ENCODE assay signal across 16 cellular contexts in the genomic region with DNA sequence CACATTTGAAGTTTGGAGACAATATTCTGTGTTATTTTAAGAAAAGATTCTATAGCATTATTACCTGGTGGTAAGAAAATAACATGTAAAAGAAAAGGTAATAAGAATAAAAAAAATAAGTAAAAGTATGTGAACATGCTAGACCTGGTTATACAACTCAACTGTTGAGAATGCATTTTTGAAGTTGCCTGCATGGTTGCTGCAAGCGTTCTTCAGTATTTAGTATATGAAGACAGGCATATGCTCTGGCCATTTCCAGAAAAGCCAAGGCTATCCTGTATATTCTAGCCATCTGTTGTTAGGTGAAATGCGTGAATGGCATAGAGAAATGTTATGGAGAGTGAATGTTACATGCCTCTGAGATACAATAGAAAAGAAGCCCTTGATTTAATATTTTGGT. TPM values are rescaled to one million over a fixed set of nuclear protein-coding genes. Genes with fewer than 3 reads are reported as not detected.
DNase-seq lines count a peak whose midpoint lies in the region; ATAC-seq and TF ChIP-seq lines count a peak whose summit lies in the region.
"Had no signal": no experiment of that assay in that cellular context is flagged by ENCODE, and none has a peak within 500 bp of the region (broad histone marks: within the 10 kb centered on the region; RNA-seq: fewer than 3 reads in every experiment).

No MANE protein-coding gene starts in this region.

- H3K4me1 Mint-ChIP-seq in Caco-2 (ENCODE audit: low read depth, unreplicated experiment), result peaks cover 31% of the 10 kb centered on the region

- peak overlapping the region; percentile 75 for H3K4me2 ChIP-seq in PC-3 (ENCODE audit: low read length)
- H3K4me2 ChIP-seq: BLaER1 had no signal

- H3K27ac ChIP-seq in PC-3 (ENCODE audit: low read length), result peak overlapping the region; percentile 55
- peak overlapping the region; percentile 11 for H3K27ac ChIP-seq in mesodermal cell (ENCODE audit: low read depth, low read length, severe bottlenecking)
- H3K27ac ChIP-seq: BLaER1 had no signal

- no peak overlapping the region for H3K4me3 Mint-ChIP-seq in Caco-2 (ENCODE audit: unreplicated experiment)
- H3K4me3 Mint-ChIP-seq: CD14-positive monocyte; CD4-positive, alpha-beta memory T cell; IgD-negative memory B cell had no signal

- no peaks in the 10 kb centered on the region for H3K27me3 Mint-ChIP-seq in Caco-2 (ENCODE audit: insufficient read depth, unreplicated experiment)

- no peak overlapping the region for H2AFZ ChIP-seq in PC-3 (ENCODE audit: low read length)

- POLR2A ChIA-PET in Caco-2 (lab: Charles Lee) (no interaction called here), PC-3 (lab: Charles Lee; ENCODE audit: unreplicated experiment) (interaction anchor here (1.0 kb wide), 1 partner anchor 573 kb away, joined by 3 read pairs; no protein-coding TSS in a partner anchor)

- peaks cover 5% of the 10 kb centered on the region for H3K36me3 Mint-ChIP-seq in Caco-2 (ENCODE audit: insufficient read depth, unreplicated experiment)
- H3K36me3 Mint-ChIP-seq: CD14-positive monocyte; CD4-positive, alpha-beta memory T cell had no signal

- no peak for TF ChIP-seq CTCF in Caco-2 (IDR thresholded peaks at IDR 0.05; ENCODE audit: insufficient read depth in 1 of 2, low read depth in 1 of 2, low read length in 1 of 2, severe bottlenecking in 1 of 2, unreplicated experiment in 1 of 2)
- TF ChIP-seq CTCF in PC-3 (conservative IDR thresholded peaks at IDR 0.05; ENCODE audit: low read depth, low read length), result no peak

- H3K79me2 ChIP-seq in PC-3 (ENCODE audit: low read length), result no peaks in the 10 kb centered on the region

- BruUV-seq in Caco-2 (replicated peaks; lab: Mats Ljungman, UMichigan), result TSS peak; percentile 29
- BruUV-seq in PC-3 (replicated peaks; lab: Mats Ljungman, UMichigan), result no TSS peak

- no peak overlapping the region for H3K4me3 ChIP-seq in Caco-2 (ENCODE audit: low read depth, low read length)
- H3K4me3 ChIP-seq in PC-3 (ENCODE audit: low read length), result no peak overlapping the region
- H3K4me3 ChIP-seq in mesodermal cell (ENCODE audit: extremely low read depth, insufficient read depth, low read length, poor library complexity, severe bottlenecking), result no peak overlapping the region
- H3K4me3 ChIP-seq: BLaER1, HAP-1 had no signal

- CTCF ChIA-PET in Caco-2 (lab: Charles Lee) (no interaction called here), PC-3 (lab: Charles Lee) (no interaction called here)

- intact Hi-C loops in Caco-2 (cut with micrococcal nuclease; ENCODE audit: unreplicated experiment) (loop anchor here (10.0 kb wide), 1 partner anchor 340 kb away; no protein-coding TSS in a partner anchor), PC-3 (cut with micrococcal nuclease) (loop anchor here (2.0 to 10.0 kb wide), 2 partner anchors 310 to 886 kb away; no protein-coding TSS in a partner anchor)

- peaks cover 24% of the 10 kb centered on the region for H3K4me1 ChIP-seq in Caco-2
- H3K4me1 ChIP-seq in PC-3 (ENCODE audit: insufficient read depth, low read length), result peaks cover 41% of the 10 kb centered on the region
- peaks cover 14% of the 10 kb centered on the region for H3K4me1 ChIP-seq in mesodermal cell (ENCODE audit: control insufficient read depth, insufficient read depth, low read length, poor library complexity, severe bottlenecking)
- H3K4me1 ChIP-seq: BLaER1 had no signal

- no peaks in the 10 kb centered on the region for H3F3A ChIP-seq in PC-3 (ENCODE audit: low read length, unreplicated experiment)

- peak overlapping the region; percentile 17 for H3K27ac Mint-ChIP-seq in Caco-2 (ENCODE audit: unreplicated experiment)
- H3K27ac Mint-ChIP-seq: CD14-positive monocyte; CD4-positive, alpha-beta memory T cell; IgD-negative memory B cell had no signal

- H3K9me3 ChIP-seq in Caco-2, result no peaks in the 10 kb centered on the region
- no peaks in the 10 kb centered on the region for H3K9me3 ChIP-seq in PC-3 (ENCODE audit: low read length)
- H3K9me3 ChIP-seq in mesodermal cell (ENCODE audit: control insufficient read depth, low read length), result no peaks in the 10 kb centered on the region
- H3K9me3 ChIP-seq: BLaER1, HAP-1 had no signal

- no peak for DNase-seq in Caco-2
- DNase-seq in PC-3, result no peak
- no peak for DNase-seq in NCI-H2029 (lab: John Stamatoyannopoulos, UW)
- DNase-seq in T-helper 2 cell, result no peak
- no peak for DNase-seq in GM19240 (ENCODE audit: insufficient read length, low spot score)
- DNase-seq: AML-193; Calu3; CD4-positive, alpha-beta memory T cell; DMS79 treated with DMSO at 0.1 percent for 48 hours; GF-D8 had no signal

- H4K20me1 ChIP-seq in PC-3 (ENCODE audit: low read length), result no peaks in the 10 kb centered on the region
- H4K20me1 ChIP-seq: BLaER1 had no signal

- H3K27me3 ChIP-seq in Caco-2 (replicated peaks; ENCODE audit: control insufficient read depth, insufficient read depth, low read length) (no peaks in the 10 kb centered on the region), PC-3 (ENCODE audit: low read length) (no peaks in the 10 kb centered on the region)
- H3K27me3 ChIP-seq: BLaER1 had no signal

- H3K36me3 ChIP-seq in Caco-2 (ENCODE audit: control insufficient read depth, insufficient read depth, low read length) (no peaks in the 10 kb centered on the region; the same call in 1 of the 2 replicates), PC-3 (ENCODE audit: low read depth, low read length) (no peaks in the 10 kb centered on the region), mesodermal cell (ENCODE audit: control insufficient read depth, insufficient read depth, low read length) (no peaks in the 10 kb centered on the region)
- H3K36me3 ChIP-seq: BLaER1, HAP-1 had no signal

- no peak overlapping the region for H3K9ac ChIP-seq in PC-3 (ENCODE audit: low read length)
- H3K9ac ChIP-seq: BLaER1 had no signal

- ATAC-seq in PC-3, result no peak
- ATAC-seq: HepG2 had no signal

- WGBS in mesodermal cell (ENCODE audit: insufficient coverage in 2 of 2), 2 experiments, result 67 to 100% methylated on average over 1 to 2 of the region's 2 CpGs

- H3K9me3 Mint-ChIP-seq in Caco-2 (ENCODE audit: unreplicated experiment), result no peaks in the 10 kb centered on the region
- H3K9me3 Mint-ChIP-seq: CD14-positive monocyte; CD4-positive, alpha-beta memory T cell; IgD-negative memory B cell had no signal

- no peaks in the 10 kb centered on the region for H3K9me2 ChIP-seq in PC-3 (replicated peaks; ENCODE audit: low read length)

RNA-seq across cellular contexts. Expression of a gene that starts 6.8 kb away (rescaled TPM):
- total RNA-seq in Caco-2 (2022) (125 and 132 TPM in 2 replicates), PC-3 (2014; rRNA removed) (99.1 and 130 TPM in 2 replicates)
- polyA plus RNA-seq in mesodermal cell (2013, experiment 1 of 2), result 127 TPM
- polyA plus RNA-seq in mesodermal cell (2013, experiment 2 of 2), result 144 TPM
